10 cellular contexts compared by ENCODE assay signal in the genomic region with DNA sequence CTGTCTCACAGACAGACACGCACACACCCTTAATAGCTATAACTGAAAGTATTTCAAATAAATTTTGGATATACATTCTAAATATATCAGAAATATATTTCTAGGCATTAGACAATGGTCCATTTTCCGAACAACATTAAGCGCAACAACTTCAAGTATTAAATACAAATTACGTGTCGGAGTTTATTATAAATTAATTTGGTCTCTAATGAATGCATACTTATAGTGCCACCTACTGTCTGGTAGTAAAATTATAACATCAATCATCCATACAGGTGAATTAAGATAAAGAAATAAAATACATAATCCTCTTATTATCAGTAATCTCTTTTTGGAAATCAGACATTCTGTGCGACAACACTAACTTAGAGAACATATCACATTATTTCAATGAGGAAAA. TPM values are rescaled to one million over a fixed set of nuclear protein-coding genes. Genes with fewer than 3 reads are reported as not detected.
A peak's percentile ranks its signal among the peaks of the same experiment; 100 is the strongest.
DNase-seq lines count a peak whose midpoint lies in the region; ATAC-seq and TF ChIP-seq lines count a peak whose summit lies in the region.
"Had no signal": no experiment of that assay in that cellular context is flagged by ENCODE, and none has a peak within 500 bp of the region (broad histone marks: within the 10 kb centered on the region; RNA-seq: fewer than 3 reads in every experiment).

No MANE protein-coding gene starts in this region.

- TF ChIP-seq POLR2A in uterus (IDR thresholded peaks at IDR 0.05) = no peak

- POLR2A ChIA-PET in RWPE1 (lab: Yijun Ruan, JAX; ENCODE audit: low non-redundant PET) = no interaction called here

- H3K36me3 ChIP-seq in uterus = no peaks in the 10 kb centered on the region

- H3K4me3 ChIP-seq in uterus = no peak overlapping the region

- no peaks in the 10 kb centered on the region for H3K27me3 Mint-ChIP-seq in glutamatergic neuron (ENCODE audit: unreplicated experiment)

- no peak overlapping the region for H3K27ac Mint-ChIP-seq in glutamatergic neuron (ENCODE audit: unreplicated experiment)
- H3K27ac Mint-ChIP-seq: memory B cell had no signal

- CTCF ChIA-PET in RWPE1 (lab: Yijun Ruan, JAX) = interaction anchor here (0.6 to 1.2 kb wide), 4 partner anchors 17 to 321 kb away, joined by 3 to 7 read pairs (median 4); no protein-coding TSS in a partner anchor

- no peak overlapping the region for H3K4me3 Mint-ChIP-seq in glutamatergic neuron (ENCODE audit: unreplicated experiment)
- H3K4me3 Mint-ChIP-seq: activated naive CD4-positive, alpha-beta T cell treated with anti-CD3 and anti-CD28 coated beads, Interleukin-2, amount 50 U/mL, for 24 hours; memory B cell had no signal

- peaks cover 5% of the 10 kb centered on the region for H3K9me3 Mint-ChIP-seq in glutamatergic neuron (ENCODE audit: unreplicated experiment)
- H3K9me3 Mint-ChIP-seq: activated naive CD4-positive, alpha-beta T cell treated with anti-CD3 and anti-CD28 coated beads, Interleukin-2, amount 50 U/mL, for 24 hours; memory B cell had no signal

- H3K27me3 ChIP-seq in uterus = no peaks in the 10 kb centered on the region

- H3K4me1 Mint-ChIP-seq in glutamatergic neuron (ENCODE audit: low read depth, unreplicated experiment) = peaks cover 10% of the 10 kb centered on the region
- H3K4me1 Mint-ChIP-seq: activated naive CD4-positive, alpha-beta T cell treated with anti-CD3 and anti-CD28 coated beads, Interleukin-2, amount 50 U/mL, for 24 hours had no signal

- H3K9me3 ChIP-seq in uterus = no peaks in the 10 kb centered on the region

- peak; percentile 37 for TF ChIP-seq CTCF in RWPE1 (conservative IDR thresholded peaks at IDR 0.05; ENCODE audit: low read depth)
- TF ChIP-seq CTCF in glutamatergic neuron (IDR thresholded peaks at IDR 0.05; ENCODE audit: partially characterized antibody, unreplicated experiment) = peak; percentile 49
- TF ChIP-seq CTCF in uterus (IDR thresholded peaks at IDR 0.05) = peak; percentile 38 to 47 (median 44)

- ATAC-seq in Right ventricle myocardium superior (ENCODE audit: poor library complexity) = peak; percentile 52
- ATAC-seq in left cardiac atrium = no peak

- DNase-seq in Right ventricle myocardium superior = no peak
- DNase-seq in left cardiac atrium = no peak
- peak; percentile 3 for DNase-seq in RWPE1 (ENCODE audit: low spot score)
- no peak for DNase-seq in glutamatergic neuron
- DNase-seq in uterus = no peak
- DNase-seq in DMS79 treated with DMSO at 0.1 percent for 48 hours (lab: John Stamatoyannopoulos, UW) = no peak
- no peak for DNase-seq in GDM1 (lab: John Stamatoyannopoulos, UW)
- no peak for DNase-seq in stimulated activated CD4-positive, alpha-beta T cell treated with anti-CD3 and anti-CD28 coated beads, Interleukin-2, amount 100 ng/mL, for 24 hours

- intact Hi-C loops in Right ventricle myocardium superior (cut with DNase I) = loop anchor here (5.0 kb wide), 1 partner anchor 322 kb away; no protein-coding TSS in a partner anchor
- intact Hi-C loops in left cardiac atrium (cut with DNase I) = loop anchor here in 1 of 2 donors (1.0 kb wide), 1 partner anchor 321 kb away; no protein-coding TSS in a partner anchor
- intact Hi-C loops in uterus (cut with DNase I; ENCODE audit: low total_unique reads) = no loop called here

- H3K4me1 ChIP-seq in uterus = no peaks in the 10 kb centered on the region

- H3K27ac ChIP-seq in RWPE1 (no peak overlapping the region), uterus (no peak overlapping the region)

- peaks cover 3% of the 10 kb centered on the region for H3K36me3 Mint-ChIP-seq in glutamatergic neuron (ENCODE audit: unreplicated experiment)
- H3K36me3 Mint-ChIP-seq: activated naive CD4-positive, alpha-beta T cell treated with anti-CD3 and anti-CD28 coated beads, Interleukin-2, amount 50 U/mL, for 24 hours; memory B cell had no signal

RNA-seq across cellular contexts. Expression of a gene that starts 27.2 kb away (rescaled TPM):
- 35.1 TPM for total RNA-seq in Right ventricle myocardium superior
- total RNA-seq in left cardiac atrium = 10 to 100 TPM; 42.2 to 48.0 TPM
- total RNA-seq in glutamatergic neuron (ENCODE audit: unreplicated experiment) = 47.9 TPM
- 10 to 100 TPM; 34.8 to 53.2 (median 39.9) TPM for total RNA-seq in uterus
